In the genomic region with DNA sequence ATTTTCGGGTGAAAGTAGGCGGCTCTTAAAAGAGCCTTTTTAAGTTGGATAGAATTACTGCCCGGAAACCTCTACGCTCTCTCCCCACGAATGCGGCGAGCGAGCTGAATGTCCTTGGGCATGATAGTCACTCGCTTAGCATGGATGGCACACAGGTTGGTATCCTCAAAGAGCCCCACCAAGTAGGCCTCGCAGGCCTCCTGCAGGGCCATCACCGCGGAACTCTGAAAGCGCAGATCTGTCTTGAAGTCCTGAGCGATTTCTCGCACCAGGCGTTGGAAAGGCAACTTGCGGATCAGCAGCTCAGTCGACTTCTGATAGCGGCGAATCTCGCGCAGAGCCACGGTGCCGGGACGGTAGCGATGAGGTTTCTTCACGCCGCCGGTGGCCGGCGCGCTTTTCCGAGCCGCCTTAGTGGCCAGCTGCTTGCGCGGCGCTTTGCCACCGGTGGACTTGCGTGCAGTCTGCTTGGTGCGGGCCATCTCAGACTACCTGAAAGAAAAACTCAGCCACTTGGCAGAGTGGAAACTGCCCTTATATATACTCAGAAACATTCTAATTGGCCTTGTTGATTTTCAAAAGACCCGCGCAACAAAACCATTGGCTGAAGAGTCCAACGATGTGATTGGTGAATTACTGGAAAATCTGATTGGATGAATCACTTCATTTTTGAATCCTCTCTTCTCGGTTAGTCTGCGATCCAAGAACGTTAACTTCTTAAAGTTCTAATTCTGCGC, we compare ENCODE assay signal across 1 cellular context.
TF ChIP-seq lines count a peak whose summit lies in the region.

No MANE protein-coding gene starts in this region.

TF ChIP-seq in WTC11, 78 proteins besides CTCF, POLR2A, EP300 and RAD21 (continued from another document):
- TF ChIP-seq TEAD1 (CRISPR knock-in tag; IDR thresholded peaks at IDR 0.05), result peak; percentile 90
- TF ChIP-seq, protein P1, sequence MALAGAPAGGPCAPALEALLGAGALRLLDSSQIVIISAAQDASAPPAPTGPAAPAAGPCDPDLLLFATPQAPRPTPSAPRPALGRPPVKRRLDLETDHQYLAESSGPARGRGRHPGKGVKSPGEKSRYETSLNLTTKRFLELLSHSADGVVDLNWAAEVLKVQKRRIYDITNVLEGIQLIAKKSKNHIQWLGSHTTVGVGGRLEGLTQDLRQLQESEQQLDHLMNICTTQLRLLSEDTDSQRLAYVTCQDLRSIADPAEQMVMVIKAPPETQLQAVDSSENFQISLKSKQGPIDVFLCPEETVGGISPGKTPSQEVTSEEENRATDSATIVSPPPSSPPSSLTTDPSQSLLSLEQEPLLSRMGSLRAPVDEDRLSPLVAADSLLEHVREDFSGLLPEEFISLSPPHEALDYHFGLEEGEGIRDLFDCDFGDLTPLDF (CRISPR knock-in tag; IDR thresholded peaks at IDR 0.05), result 0 out of 2 replicates have a peak, but pooled peaks have one; percentile 23
- TF ChIP-seq, protein P2, sequence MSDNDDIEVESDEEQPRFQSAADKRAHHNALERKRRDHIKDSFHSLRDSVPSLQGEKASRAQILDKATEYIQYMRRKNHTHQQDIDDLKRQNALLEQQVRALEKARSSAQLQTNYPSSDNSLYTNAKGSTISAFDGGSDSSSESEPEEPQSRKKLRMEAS (CRISPR knock-in tag; IDR thresholded peaks at IDR 0.05), result peak; percentile 54
- TF ChIP-seq, protein P3, sequence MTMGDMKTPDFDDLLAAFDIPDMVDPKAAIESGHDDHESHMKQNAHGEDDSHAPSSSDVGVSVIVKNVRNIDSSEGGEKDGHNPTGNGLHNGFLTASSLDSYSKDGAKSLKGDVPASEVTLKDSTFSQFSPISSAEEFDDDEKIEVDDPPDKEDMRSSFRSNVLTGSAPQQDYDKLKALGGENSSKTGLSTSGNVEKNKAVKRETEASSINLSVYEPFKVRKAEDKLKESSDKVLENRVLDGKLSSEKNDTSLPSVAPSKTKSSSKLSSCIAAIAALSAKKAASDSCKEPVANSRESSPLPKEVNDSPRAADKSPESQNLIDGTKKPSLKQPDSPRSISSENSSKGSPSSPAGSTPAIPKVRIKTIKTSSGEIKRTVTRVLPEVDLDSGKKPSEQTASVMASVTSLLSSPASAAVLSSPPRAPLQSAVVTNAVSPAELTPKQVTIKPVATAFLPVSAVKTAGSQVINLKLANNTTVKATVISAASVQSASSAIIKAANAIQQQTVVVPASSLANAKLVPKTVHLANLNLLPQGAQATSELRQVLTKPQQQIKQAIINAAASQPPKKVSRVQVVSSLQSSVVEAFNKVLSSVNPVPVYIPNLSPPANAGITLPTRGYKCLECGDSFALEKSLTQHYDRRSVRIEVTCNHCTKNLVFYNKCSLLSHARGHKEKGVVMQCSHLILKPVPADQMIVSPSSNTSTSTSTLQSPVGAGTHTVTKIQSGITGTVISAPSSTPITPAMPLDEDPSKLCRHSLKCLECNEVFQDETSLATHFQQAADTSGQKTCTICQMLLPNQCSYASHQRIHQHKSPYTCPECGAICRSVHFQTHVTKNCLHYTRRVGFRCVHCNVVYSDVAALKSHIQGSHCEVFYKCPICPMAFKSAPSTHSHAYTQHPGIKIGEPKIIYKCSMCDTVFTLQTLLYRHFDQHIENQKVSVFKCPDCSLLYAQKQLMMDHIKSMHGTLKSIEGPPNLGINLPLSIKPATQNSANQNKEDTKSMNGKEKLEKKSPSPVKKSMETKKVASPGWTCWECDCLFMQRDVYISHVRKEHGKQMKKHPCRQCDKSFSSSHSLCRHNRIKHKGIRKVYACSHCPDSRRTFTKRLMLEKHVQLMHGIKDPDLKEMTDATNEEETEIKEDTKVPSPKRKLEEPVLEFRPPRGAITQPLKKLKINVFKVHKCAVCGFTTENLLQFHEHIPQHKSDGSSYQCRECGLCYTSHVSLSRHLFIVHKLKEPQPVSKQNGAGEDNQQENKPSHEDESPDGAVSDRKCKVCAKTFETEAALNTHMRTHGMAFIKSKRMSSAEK (CRISPR knock-in tag; IDR thresholded peaks at IDR 0.05; ENCODE audit: borderline replicate concordance), result 0 out of 2 replicates have a peak, but pooled peaks have one; percentile 58
- TF ChIP-seq, protein P4, sequence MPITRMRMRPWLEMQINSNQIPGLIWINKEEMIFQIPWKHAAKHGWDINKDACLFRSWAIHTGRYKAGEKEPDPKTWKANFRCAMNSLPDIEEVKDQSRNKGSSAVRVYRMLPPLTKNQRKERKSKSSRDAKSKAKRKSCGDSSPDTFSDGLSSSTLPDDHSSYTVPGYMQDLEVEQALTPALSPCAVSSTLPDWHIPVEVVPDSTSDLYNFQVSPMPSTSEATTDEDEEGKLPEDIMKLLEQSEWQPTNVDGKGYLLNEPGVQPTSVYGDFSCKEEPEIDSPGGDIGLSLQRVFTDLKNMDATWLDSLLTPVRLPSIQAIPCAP (CRISPR knock-in tag; IDR thresholded peaks at IDR 0.05), result 0 out of 2 replicates have a peak, but pooled peaks have one; percentile 24
- peak; percentile 83; the same call in 1 of the 2 replicates for TF ChIP-seq FOXP1 (CRISPR knock-in tag; IDR thresholded peaks at IDR 0.05; ENCODE audit: borderline replicate concordance)
- TF ChIP-seq, protein P5, sequence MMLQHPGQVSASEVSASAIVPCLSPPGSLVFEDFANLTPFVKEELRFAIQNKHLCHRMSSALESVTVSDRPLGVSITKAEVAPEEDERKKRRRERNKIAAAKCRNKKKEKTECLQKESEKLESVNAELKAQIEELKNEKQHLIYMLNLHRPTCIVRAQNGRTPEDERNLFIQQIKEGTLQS (CRISPR knock-in tag; conservative IDR thresholded peaks at IDR 0.05), result no peak
- TF ChIP-seq NR1H2 (CRISPR knock-in tag; IDR thresholded peaks at IDR 0.05), result peak; percentile 75; the same call in 1 of the 2 replicates
TF ChIP-seq in WTC11: peak in this region for 35.
